In genomic region chr2:101696272-101697123, GRCh38 we compare ENCODE assay signal across 8 cellular contexts. TPM values are rescaled to one million over a fixed set of nuclear protein-coding genes. Genes with fewer than 3 reads are reported as not detected.
DNase-seq lines count a peak whose midpoint lies in the region; ATAC-seq and TF ChIP-seq lines count a peak whose summit lies in the region.

No MANE protein-coding gene starts in this region.

- WGBS in sigmoid colon, 2 donors = 5 to 17% methylated on average over 31 of the region's 31 CpGs

- H3K4me1 ChIP-seq in sigmoid colon = peaks cover 0 to 37% (median 17%) of the 10 kb centered on the region in 4 donors

- TF ChIP-seq RAD21 in Ishikawa (IDR thresholded peaks at IDR 0.05; ENCODE audit: low read depth) = no peak

- no peak for TF ChIP-seq POLR2A in sigmoid colon (IDR thresholded peaks at IDR 0.05)

- no peak for TF ChIP-seq CTCF in C4-2B (conservative IDR thresholded peaks at IDR 0.05)
- no peak for TF ChIP-seq CTCF in sigmoid colon (IDR thresholded peaks at IDR 0.05)

- H3K36me3 ChIP-seq in sigmoid colon = no peaks in the 10 kb centered on the region

- H3K27ac ChIP-seq in C4-2B = peak overlapping the region; percentile 90
- peak overlapping the region; percentile 88 to 90 (median 88) for H3K27ac ChIP-seq in sigmoid colon

- peak overlapping the region; percentile 89 for H3K27ac Mint-ChIP-seq in activated naive CD8-positive, alpha-beta T cell treated with anti-CD3 and anti-CD28 coated beads, Interleukin-2, amount 50 U/mL, for 24 hours

- H3K9me3 Mint-ChIP-seq in activated naive CD8-positive, alpha-beta T cell treated with anti-CD3 and anti-CD28 coated beads, Interleukin-2, amount 50 U/mL, for 24 hours = peaks cover 4% of the 10 kb centered on the region

- peaks cover 6% of the 10 kb centered on the region for H3K27me3 Mint-ChIP-seq in activated naive CD8-positive, alpha-beta T cell treated with anti-CD3 and anti-CD28 coated beads, Interleukin-2, amount 50 U/mL, for 24 hours

- peaks cover 18% of the 10 kb centered on the region for H3K4me1 Mint-ChIP-seq in activated naive CD8-positive, alpha-beta T cell treated with anti-CD3 and anti-CD28 coated beads, Interleukin-2, amount 50 U/mL, for 24 hours

- no peaks in the 10 kb centered on the region for H3K27me3 ChIP-seq in sigmoid colon

- peak overlapping the region; percentile 83 for H3K4me3 Mint-ChIP-seq in activated naive CD8-positive, alpha-beta T cell treated with anti-CD3 and anti-CD28 coated beads, Interleukin-2, amount 50 U/mL, for 24 hours

- H3K4me3 ChIP-seq in sigmoid colon = peak overlapping the region; percentile 64 to 76 (median 68)

- intact Hi-C loops in sigmoid colon (cut with DNase I) = loop anchor here (5.0 kb wide), 3 partner anchors 131 to 366 kb away; no protein-coding TSS in a partner anchor

- no peak for DNase-seq in activated naive CD8-positive, alpha-beta T cell treated with anti-CD3 and anti-CD28 coated beads, Interleukin-2, amount 50 U/mL, for 24 hours
- DNase-seq in hippocampal formation (lab: John Stamatoyannopoulos, UW) (peak; percentile 60 to 65), sigmoid colon (no peak), GM19240 (ENCODE audit: insufficient read length, low spot score) (no peak)

- H3K9me3 ChIP-seq in sigmoid colon = peaks cover 0 to 3% (median 0%) of the 10 kb centered on the region in 4 donors

- no peak for ATAC-seq in activated naive CD8-positive, alpha-beta T cell treated with anti-CD3 and anti-CD28 coated beads, Interleukin-2, amount 50 U/mL, for 24 hours
- no peak for ATAC-seq in GM18861 (IDR thresholded peaks at IDR 0.05; ENCODE audit: unreplicated experiment)
- no peak for ATAC-seq in GM18511 (IDR thresholded peaks at IDR 0.05; ENCODE audit: unreplicated experiment)

- H3K36me3 Mint-ChIP-seq in activated naive CD8-positive, alpha-beta T cell treated with anti-CD3 and anti-CD28 coated beads, Interleukin-2, amount 50 U/mL, for 24 hours (ENCODE audit: low read depth) = peaks cover 4% of the 10 kb centered on the region

- no peak for TF ChIP-seq EP300 in Ishikawa (IDR thresholded peaks at IDR 0.05; ENCODE audit: borderline replicate concordance)
- TF ChIP-seq EP300 in sigmoid colon (IDR thresholded peaks at IDR 0.05) = no peak

TF ChIP-seq in Ishikawa, 13 proteins besides CTCF, POLR2A, EP300 and RAD21:
- TF ChIP-seq, protein P1, sequence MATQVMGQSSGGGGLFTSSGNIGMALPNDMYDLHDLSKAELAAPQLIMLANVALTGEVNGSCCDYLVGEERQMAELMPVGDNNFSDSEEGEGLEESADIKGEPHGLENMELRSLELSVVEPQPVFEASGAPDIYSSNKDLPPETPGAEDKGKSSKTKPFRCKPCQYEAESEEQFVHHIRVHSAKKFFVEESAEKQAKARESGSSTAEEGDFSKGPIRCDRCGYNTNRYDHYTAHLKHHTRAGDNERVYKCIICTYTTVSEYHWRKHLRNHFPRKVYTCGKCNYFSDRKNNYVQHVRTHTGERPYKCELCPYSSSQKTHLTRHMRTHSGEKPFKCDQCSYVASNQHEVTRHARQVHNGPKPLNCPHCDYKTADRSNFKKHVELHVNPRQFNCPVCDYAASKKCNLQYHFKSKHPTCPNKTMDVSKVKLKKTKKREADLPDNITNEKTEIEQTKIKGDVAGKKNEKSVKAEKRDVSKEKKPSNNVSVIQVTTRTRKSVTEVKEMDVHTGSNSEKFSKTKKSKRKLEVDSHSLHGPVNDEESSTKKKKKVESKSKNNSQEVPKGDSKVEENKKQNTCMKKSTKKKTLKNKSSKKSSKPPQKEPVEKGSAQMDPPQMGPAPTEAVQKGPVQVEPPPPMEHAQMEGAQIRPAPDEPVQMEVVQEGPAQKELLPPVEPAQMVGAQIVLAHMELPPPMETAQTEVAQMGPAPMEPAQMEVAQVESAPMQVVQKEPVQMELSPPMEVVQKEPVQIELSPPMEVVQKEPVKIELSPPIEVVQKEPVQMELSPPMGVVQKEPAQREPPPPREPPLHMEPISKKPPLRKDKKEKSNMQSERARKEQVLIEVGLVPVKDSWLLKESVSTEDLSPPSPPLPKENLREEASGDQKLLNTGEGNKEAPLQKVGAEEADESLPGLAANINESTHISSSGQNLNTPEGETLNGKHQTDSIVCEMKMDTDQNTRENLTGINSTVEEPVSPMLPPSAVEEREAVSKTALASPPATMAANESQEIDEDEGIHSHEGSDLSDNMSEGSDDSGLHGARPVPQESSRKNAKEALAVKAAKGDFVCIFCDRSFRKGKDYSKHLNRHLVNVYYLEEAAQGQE (IDR thresholded peaks at IDR 0.05; ENCODE audit: low read depth) = no peak
- peak; percentile 44; the same call in 1 of the 2 replicates for TF ChIP-seq NFIC (IDR thresholded peaks at IDR 0.05)

RNA-seq across cellular contexts. Expression of gene MAP4K4, which starts 1.0 kb away (rescaled TPM):
- total RNA-seq in sigmoid colon = 10 to 100 TPM; 37.2 to 62.9 (median 48.9) TPM
- 10 to 100 TPM in 2 of 3 donors, 1 to 10 TPM in 1; 8.8 to 28.6 (median 11.4) TPM for polyA plus RNA-seq in sigmoid colon

Comparison
In these comparisons a context has a peak if more than half of its experiments do, and no peak if none do; other contexts are left out.
1. DNase-seq: peak in hippocampal formation (2 of 2); none in activated naive CD8-positive, alpha-beta T cell treated with anti-CD3 and anti-CD28 coated beads, Interleukin-2, amount 50 U/mL, for 24 hours (single experiment), sigmoid colon (single experiment) and GM19240 (single experiment).